8 cellular contexts compared by ENCODE assay signal in genomic region chr17:27384261-27384701, GRCh38.
DNase-seq lines count a peak whose midpoint lies in the region; ATAC-seq lines count a peak whose summit lies in the region.

No MANE protein-coding gene starts in this region.

- H3K18ac ChIP-seq in mesendoderm (ENCODE audit: low read length): no peak overlapping the region

- H3K4ac ChIP-seq in mesendoderm (ENCODE audit: low read depth, low read length): no peak overlapping the region

- ATAC-seq in HG02798 (IDR thresholded peaks at IDR 0.05; ENCODE audit: poor library complexity, unreplicated experiment) (no peak), GM18517 (IDR thresholded peaks at IDR 0.05; ENCODE audit: unreplicated experiment) (no peak)

- H3K27me3 ChIP-seq in mesendoderm (ENCODE audit: insufficient read depth, low read length, poor library complexity): no peaks in the 10 kb centered on the region

- H2BK5ac ChIP-seq in mesendoderm (ENCODE audit: low read length): no peak overlapping the region

- no peaks in the 10 kb centered on the region for H3K4me1 ChIP-seq in mesendoderm (ENCODE audit: control insufficient read depth, low read depth, low read length)

- no peak overlapping the region for H3K4me2 ChIP-seq in mesendoderm (ENCODE audit: low read length)

- no peak overlapping the region for H3K9ac ChIP-seq in mesendoderm (ENCODE audit: low read length)

- H4K5ac ChIP-seq in mesendoderm (ENCODE audit: low read length): no peak overlapping the region

- no CpG with 5 or more reads among the region's 7 CpGs for WGBS in mesendoderm (ENCODE audit: extremely low coverage, insufficient coverage, low lambda C conversion rate)

- no peak overlapping the region for H3K4me3 ChIP-seq in mesendoderm (ENCODE audit: low read length)

- no peak overlapping the region for H3K23ac ChIP-seq in mesendoderm (ENCODE audit: low read length)

- no peak overlapping the region for H4K8ac ChIP-seq in mesendoderm (ENCODE audit: low read depth, low read length)

- H3K79me2 ChIP-seq in mesendoderm (ENCODE audit: control insufficient read depth, insufficient read depth, low read length): no peaks in the 10 kb centered on the region

- H3K27ac ChIP-seq in mesendoderm (ENCODE audit: low read depth, low read length): no peak overlapping the region

- H2BK15ac ChIP-seq in mesendoderm (replicated peaks; ENCODE audit: low read depth): no peak overlapping the region

- H3K79me1 ChIP-seq in mesendoderm (ENCODE audit: low read length): no peaks in the 10 kb centered on the region

- H2AK5ac ChIP-seq in mesendoderm (ENCODE audit: low read length): no peak overlapping the region

- DNase-seq in AG08395 (ENCODE audit: low spot score) (peak; percentile 95), NCI-H1694 treated with DMSO at 0.1 percent for 48 hours (lab: John Stamatoyannopoulos, UW) (peak; percentile 20), dermis blood vessel endothelial cell (peak; percentile 99), mesendoderm (peak; percentile 18), HuH-7.5 (ENCODE audit: low spot score) (no peak), NCI-H82 treated with DMSO at 0.1 percent for 48 hours (lab: John Stamatoyannopoulos, UW; ENCODE audit: unreplicated experiment) (no peak)

- H3K56ac ChIP-seq in mesendoderm (ENCODE audit: low read length): no peak overlapping the region

- no peak overlapping the region for H2BK120ac ChIP-seq in mesendoderm (ENCODE audit: low read depth, low read length)

- H3K36me3 ChIP-seq in mesendoderm (ENCODE audit: control insufficient read depth, insufficient read depth, low read length): no peaks in the 10 kb centered on the region

Comparison
In these comparisons a context has a peak if more than half of its experiments do, and no peak if none do; other contexts are left out.
1. DNase-seq: peak in AG08395 (single experiment), NCI-H1694 treated with DMSO at 0.1 percent for 48 hours (single experiment), dermis blood vessel endothelial cell (single experiment) and mesendoderm (single experiment); none in HuH-7.5 (single experiment) and NCI-H82 treated with DMSO at 0.1 percent for 48 hours (single experiment).